ENCODE assay signal across 8 cellular contexts in genomic region chr11:68213555-68214172, GRCh38. TPM values are rescaled to one million over a fixed set of nuclear protein-coding genes. Genes with fewer than 3 reads are reported as not detected.
DNase-seq lines count a peak whose midpoint lies in the region; ATAC-seq and TF ChIP-seq lines count a peak whose summit lies in the region.

No MANE protein-coding gene starts in this region.

- H3K4me3 Mint-ChIP-seq in IgD-negative memory B cell: peak overlapping the region; percentile 77 to 91 (median 84)
- H3K4me3 Mint-ChIP-seq in activated T-helper 17 cell treated with anti-CD3 and anti-CD28 coated beads, Interleukin-2, amount 50 U/mL, for 72 hours: peak overlapping the region; percentile 83
- peak overlapping the region; percentile 56 to 92 (median 78) for H3K4me3 Mint-ChIP-seq in naive thymus-derived CD8-positive, alpha-beta T cell
- peak overlapping the region; percentile 88 for H3K4me3 Mint-ChIP-seq in stimulated activated effector memory CD8-positive, alpha-beta T cell treated with anti-CD3 and anti-CD28 coated beads, Interleukin-12 subunit alpha, Interleukin-12 subunit beta, amount 100 ng/mL, for 72 hours

- H3K27me3 Mint-ChIP-seq in IgD-negative memory B cell: no peaks in the 10 kb centered on the region
- no peaks in the 10 kb centered on the region for H3K27me3 Mint-ChIP-seq in activated T-helper 17 cell treated with anti-CD3 and anti-CD28 coated beads, Interleukin-2, amount 50 U/mL, for 72 hours
- peaks cover 0 to 3% (median 0%) of the 10 kb centered on the region in 5 donors for H3K27me3 Mint-ChIP-seq in naive thymus-derived CD8-positive, alpha-beta T cell

- no peaks in the 10 kb centered on the region for H3K9me3 Mint-ChIP-seq in IgD-negative memory B cell
- H3K9me3 Mint-ChIP-seq in activated T-helper 17 cell treated with anti-CD3 and anti-CD28 coated beads, Interleukin-2, amount 50 U/mL, for 72 hours: no peaks in the 10 kb centered on the region
- peaks cover 0 to 3% (median 0%) of the 10 kb centered on the region in 9 donors for H3K9me3 Mint-ChIP-seq in naive thymus-derived CD8-positive, alpha-beta T cell
- H3K9me3 Mint-ChIP-seq in stimulated activated effector memory CD8-positive, alpha-beta T cell treated with anti-CD3 and anti-CD28 coated beads, Interleukin-12 subunit alpha, Interleukin-12 subunit beta, amount 100 ng/mL, for 72 hours: no peaks in the 10 kb centered on the region

- TF ChIP-seq CTCF in GM20000 (IDR thresholded peaks at IDR 0.05; ENCODE audit: extremely low read depth, missing control alignments) (no peak), fibroblast of mammary gland (conservative IDR thresholded peaks at IDR 0.05; ENCODE audit: control insufficient read depth, insufficient read depth, low read depth, low read length) (no peak)

- peak; percentile 53 for ATAC-seq in activated T-helper 17 cell treated with anti-CD3 and anti-CD28 coated beads, Interleukin-2, amount 50 U/mL, for 72 hours (replicated peaks)
- ATAC-seq in naive thymus-derived CD8-positive, alpha-beta T cell: peak; percentile 38
- peak; percentile 73 for ATAC-seq in stimulated activated effector memory CD8-positive, alpha-beta T cell treated with anti-CD3 and anti-CD28 coated beads, Interleukin-12 subunit alpha, Interleukin-12 subunit beta, amount 100 ng/mL, for 72 hours

- DNase-seq in CMK (ENCODE audit: low read depth) (peak; percentile 90), GM20000 (ENCODE audit: low spot score) (peak; percentile 93), RKO (ENCODE audit: low spot score) (peak; percentile 87), fibroblast of mammary gland (ENCODE audit: low read depth) (peak; percentile 91)
- peak; percentile 63 to 95 (median 82) for DNase-seq in naive thymus-derived CD8-positive, alpha-beta T cell
- DNase-seq in stimulated activated effector memory CD8-positive, alpha-beta T cell treated with anti-CD3 and anti-CD28 coated beads, Interleukin-12 subunit alpha, Interleukin-12 subunit beta, amount 100 ng/mL, for 72 hours (ENCODE audit: low spot score in 2 of 2): peak; percentile 71 to 94

- H3K4me1 Mint-ChIP-seq in IgD-negative memory B cell: peaks cover 22 to 41% (median 30%) of the 10 kb centered on the region in 3 donors
- H3K4me1 Mint-ChIP-seq in activated T-helper 17 cell treated with anti-CD3 and anti-CD28 coated beads, Interleukin-2, amount 50 U/mL, for 72 hours: peaks cover 27% of the 10 kb centered on the region
- peaks cover 21 to 51% (median 47%) of the 10 kb centered on the region in 4 donors for H3K4me1 Mint-ChIP-seq in naive thymus-derived CD8-positive, alpha-beta T cell
- peaks cover 47% of the 10 kb centered on the region for H3K4me1 Mint-ChIP-seq in stimulated activated effector memory CD8-positive, alpha-beta T cell treated with anti-CD3 and anti-CD28 coated beads, Interleukin-12 subunit alpha, Interleukin-12 subunit beta, amount 100 ng/mL, for 72 hours

- peak overlapping the region; percentile 62 for H3K4me3 ChIP-seq in fibroblast of mammary gland (ENCODE audit: control insufficient read depth, low read depth, low read length)

- peak overlapping the region; percentile 95 to 99 (median 95) for H3K27ac Mint-ChIP-seq in IgD-negative memory B cell
- no peak overlapping the region for H3K27ac Mint-ChIP-seq in activated T-helper 17 cell treated with anti-CD3 and anti-CD28 coated beads, Interleukin-2, amount 50 U/mL, for 72 hours
- peak overlapping the region in 6 of 10 donors; percentile 44 to 95 (median 78) for H3K27ac Mint-ChIP-seq in naive thymus-derived CD8-positive, alpha-beta T cell
- H3K27ac Mint-ChIP-seq in stimulated activated effector memory CD8-positive, alpha-beta T cell treated with anti-CD3 and anti-CD28 coated beads, Interleukin-12 subunit alpha, Interleukin-12 subunit beta, amount 100 ng/mL, for 72 hours: peak overlapping the region; percentile 92

- POLR2A ChIA-PET in naive thymus-derived CD8-positive, alpha-beta T cell (lab: Charles Lee): interaction anchor here (0.6 to 0.8 kb wide), 4 partner anchors 13 to 210 kb away, joined by 3 to 4 read pairs (median 3); partner anchors contain the start of genes C11orf24 and UNC93B1

- no peaks in the 10 kb centered on the region for H3K36me3 Mint-ChIP-seq in IgD-negative memory B cell
- peaks cover 13% of the 10 kb centered on the region for H3K36me3 Mint-ChIP-seq in activated T-helper 17 cell treated with anti-CD3 and anti-CD28 coated beads, Interleukin-2, amount 50 U/mL, for 72 hours (ENCODE audit: low read depth)
- no peaks in the 10 kb centered on the region for H3K36me3 Mint-ChIP-seq in naive thymus-derived CD8-positive, alpha-beta T cell
- H3K36me3 Mint-ChIP-seq in stimulated activated effector memory CD8-positive, alpha-beta T cell treated with anti-CD3 and anti-CD28 coated beads, Interleukin-12 subunit alpha, Interleukin-12 subunit beta, amount 100 ng/mL, for 72 hours: peaks cover 33% of the 10 kb centered on the region

RNA-seq across cellular contexts. Expression of gene KMT5B, which starts 0.6 kb away (rescaled TPM):
- 40.2 TPM for polyA plus RNA-seq in IgD-negative memory B cell
- 10 to 100 TPM; 20.1 to 30.0 TPM for total RNA-seq in activated T-helper 17 cell treated with anti-CD3 and anti-CD28 coated beads, Interleukin-2, amount 50 U/mL, for 72 hours
- 10 to 100 TPM; 55.0 to 56.0 TPM for total RNA-seq in naive thymus-derived CD8-positive, alpha-beta T cell
- polyA plus RNA-seq in naive thymus-derived CD8-positive, alpha-beta T cell: 10 to 100 TPM; 31.5 to 41.8 (median 38.9) TPM

RNA-seq across cellular contexts. Expression of gene C11orf24, which starts 58.1 kb away (rescaled TPM):
- polyA plus RNA-seq in IgD-negative memory B cell: 40.5 TPM
- total RNA-seq in activated T-helper 17 cell treated with anti-CD3 and anti-CD28 coated beads, Interleukin-2, amount 50 U/mL, for 72 hours: 10 to 100 TPM; 26.6 to 38.7 TPM
- 10 to 100 TPM; 17.9 to 19.4 TPM for total RNA-seq in naive thymus-derived CD8-positive, alpha-beta T cell
- 10 to 100 TPM in 1 of 3 donors, 1 to 10 TPM in 2; 6.1 to 10.4 (median 6.6) TPM for polyA plus RNA-seq in naive thymus-derived CD8-positive, alpha-beta T cell

Comparison
In these comparisons a context has a peak if more than half of its experiments do, and no peak if none do; other contexts are left out.
1. Peak in every context shown above with its lines: DNase-seq, ATAC-seq and H3K4me3 ChIP-seq.